ENCODE assay signal across 8 cellular contexts in the genomic region with DNA sequence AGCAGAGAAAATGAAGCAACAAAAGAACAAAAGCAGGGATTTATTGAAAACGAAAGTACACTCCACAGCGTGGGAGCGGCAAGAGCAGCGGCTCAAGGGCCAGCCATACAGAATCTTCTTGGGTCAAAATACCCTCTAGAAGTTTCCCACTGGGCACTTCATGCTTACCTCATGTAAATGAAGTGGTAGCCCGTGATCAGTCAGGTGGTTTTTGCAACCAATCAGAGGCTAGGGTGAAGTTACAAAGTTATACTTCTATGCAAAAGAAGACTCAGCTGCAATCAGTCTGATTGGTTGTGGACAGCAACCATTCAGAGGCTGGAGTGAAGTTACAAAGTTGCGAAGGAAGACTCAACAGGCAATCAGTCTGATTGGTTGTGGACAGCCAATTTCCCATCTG. TPM values are rescaled to one million over a fixed set of nuclear protein-coding genes. Genes with fewer than 3 reads are reported as not detected.
DNase-seq lines count a peak whose midpoint lies in the region; ATAC-seq and TF ChIP-seq lines count a peak whose summit lies in the region.

No MANE protein-coding gene starts in this region.

- peak; percentile 42 to 70 for ATAC-seq in upper lobe of left lung (ENCODE audit: low FRiP score in 2 of 2)
- no peak for ATAC-seq in HG03521 (IDR thresholded peaks at IDR 0.05; ENCODE audit: unreplicated experiment)
- no peak for ATAC-seq in HG03045 (IDR thresholded peaks at IDR 0.05; ENCODE audit: unreplicated experiment)

- H3K27me3 ChIP-seq in upper lobe of left lung = no peaks in the 10 kb centered on the region

- H3K4me1 ChIP-seq in upper lobe of left lung = peaks cover 0 to 10% (median 2%) of the 10 kb centered on the region in 4 donors

- H3K27ac ChIP-seq in coronary artery (peak overlapping the region in 1 of 2 donors; percentile 17), upper lobe of left lung (peak overlapping the region in 3 of 4 donors; percentile 31 to 72 (median 32))

- H3K4me3 ChIP-seq in HFF-Myc (replicated peaks; ENCODE audit: low read depth, low read length) (no peak overlapping the region), coronary artery (peak overlapping the region; percentile 60), upper lobe of left lung (peak overlapping the region in 3 of 4 donors; percentile 16 to 45 (median 38))

- peak; percentile 63 for DNase-seq in AG08395 (ENCODE audit: low spot score)
- peak; percentile 19 for DNase-seq in HFF-Myc (ENCODE audit: extremely low read depth, low read depth)
- peak; percentile 89 for DNase-seq in SK-MEL-5 (ENCODE audit: low read depth, low spot score)
- DNase-seq in coronary artery (ENCODE audit: low spot score) = no peak
- DNase-seq in midbrain (lab: John Stamatoyannopoulos, UW) = peak; percentile 63
- peak in 1 of 2 donors; percentile 67 for DNase-seq in upper lobe of left lung

- no peaks in the 10 kb centered on the region for H3K9me3 ChIP-seq in upper lobe of left lung

- no peak for TF ChIP-seq POLR2A in upper lobe of left lung (IDR thresholded peaks at IDR 0.05)

- no peak for TF ChIP-seq EP300 in upper lobe of left lung (IDR thresholded peaks at IDR 0.05)

- WGBS in upper lobe of left lung, 2 donors = 20 to 34% methylated on average over 6 of the region's 6 CpGs

- in situ Hi-C loops in SK-MEL-5 (cut with HindIII; ENCODE audit: low pct_unique_long_range_greater_than_20kb, low sequenced_read_pairs) = no loop called here

- H3K36me3 ChIP-seq in upper lobe of left lung = no peaks in the 10 kb centered on the region

- TF ChIP-seq CTCF in HFF-Myc (IDR thresholded peaks at IDR 0.05; ENCODE audit: low read depth, low read length, missing control alignments) = no peak
- no peak for TF ChIP-seq CTCF in coronary artery (IDR thresholded peaks at IDR 0.05)
- no peak for TF ChIP-seq CTCF in upper lobe of left lung (IDR thresholded peaks at IDR 0.05)

RNA-seq across cellular contexts. Expression of a gene that starts 37.8 kb away (rescaled TPM):
- not detected in 2 replicates for total RNA-seq in SK-MEL-5 (2014; rRNA removed; shearing (Covaris generic))
- not detected in 2 replicates for polyA plus RNA-seq in SK-MEL-5 (2015; cell fraction: cytosol; rRNA removed)
- not detected in 2 replicates for polyA plus RNA-seq in SK-MEL-5 (2015; cell fraction: nucleus; rRNA removed)
- total RNA-seq in upper lobe of left lung = under 1 TPM in 4 of 6 donors, not detected in 2; 0.13 to 0.55 (median 0.32) TPM

RNA-seq across cellular contexts. Expression of a gene that starts 43.2 kb away (rescaled TPM):
- 9.2 and 10.6 TPM in 2 replicates for total RNA-seq in SK-MEL-5 (2014; rRNA removed; shearing (Covaris generic))
- 11.7 and 16.5 TPM in 2 replicates for polyA plus RNA-seq in SK-MEL-5 (2015; cell fraction: cytosol; rRNA removed)
- 3.8 and 4.1 TPM in 2 replicates for polyA plus RNA-seq in SK-MEL-5 (2015; cell fraction: nucleus; rRNA removed)
- total RNA-seq in upper lobe of left lung = 10 to 100 TPM; 16.9 to 39.2 (median 27.9) TPM

Comparison
In these comparisons a context has a peak if more than half of its experiments do, and no peak if none do; other contexts are left out.
1. ATAC-seq: peak in upper lobe of left lung (2 of 2); none in HG03521 (single experiment) and HG03045 (single experiment).